In genomic region chr1:8364528-8365442, GRCh38 we compare ENCODE assay signal across 17 cellular contexts. TPM values are rescaled to one million over a fixed set of nuclear protein-coding genes. Genes with fewer than 3 reads are reported as not detected.
DNase-seq lines count a peak whose midpoint lies in the region; ATAC-seq, FAIRE-seq and TF ChIP-seq lines count a peak whose summit lies in the region.
"Had no signal": no experiment of that assay in that cellular context is flagged by ENCODE, and none has a peak within 500 bp of the region (broad histone marks: within the 10 kb centered on the region; RNA-seq: fewer than 3 reads in every experiment).

No MANE protein-coding gene starts in this region.

- intact Hi-C loops in breast epithelium (cut with DNase I; ENCODE audit: low total_unique reads) (no loop called here), mammary epithelial cell (cut with micrococcal nuclease) (no loop called here), left ventricle myocardium superior (cut with micrococcal nuclease) (no loop called here)
- intact Hi-C loops in activated CD4-positive, alpha-beta memory T cell treated with anti-CD3 and anti-CD28 coated beads for 36 hours (cut with micrococcal nuclease) = no loop called here

- ATAC-seq in left ventricle myocardium superior = peak; percentile 60
- ATAC-seq: activated CD8-positive, alpha-beta memory T cell treated with anti-CD3 and anti-CD28 coated beads, Interleukin-2, amount 10 ng/mL, durations not matched to agents 7 days and 5 days; stimulated activated effector memory CD8-positive, alpha-beta T cell treated with anti-CD3 and anti-CD28 coated beads, Interleukin-12 subunit alpha, Interleukin-12 subunit beta, amount 100 ng/mL, for 72 hours had no signal

- dilution Hi-C loops in mammary epithelial cell (cut with HindIII; ENCODE audit: low sequenced_read_pairs) = loop anchor here (5.0 kb wide), 1 partner anchor 42 kb away; no protein-coding TSS in a partner anchor

- WGBS in mammary epithelial cell (ENCODE audit: low coverage, missing lambda C conversion rate) = 85% methylated on average over 13 of the region's 29 CpGs
- WGBS in small intestine, 3 donors = 78 to 86% (median 79%) methylated on average over 28 to 29 of the region's 29 CpGs

- H3K36me3 Mint-ChIP-seq in activated CD4-positive, alpha-beta T cell treated with anti-CD3 and anti-CD28 coated beads, Interleukin-2, amount 10 ng/mL, durations not matched to agents 7 days and 5 days (ENCODE audit: low read depth) = peaks cover 14% of the 10 kb centered on the region
- H3K36me3 Mint-ChIP-seq in activated CD4-positive, alpha-beta memory T cell treated with anti-CD3 and anti-CD28 coated beads for 36 hours = peaks cover 11% of the 10 kb centered on the region
- H3K36me3 Mint-ChIP-seq in CD8-positive, alpha-beta memory T cell = peaks cover 0 to 69% (median 8%) of the 10 kb centered on the region in 3 donors

- DNase-seq in breast epithelium (ENCODE audit: low spot score in 2 of 2) (peak in 1 of 2 donors; percentile 52), mammary epithelial cell (no peak), left ventricle myocardium superior (peak; percentile 82), small intestine (no peak)
- DNase-seq in activated CD4-positive, alpha-beta T cell treated with anti-CD3 and anti-CD28 coated beads, Interleukin-2, amount 10 ng/mL, durations not matched to agents 7 days and 5 days = no peak
- DNase-seq in activated CD4-positive, alpha-beta memory T cell treated with anti-CD3 and anti-CD28 coated beads for 36 hours = no peak
- DNase-seq in CD8-positive, alpha-beta memory T cell = no peak
- DNase-seq: activated CD8-positive, alpha-beta memory T cell treated with anti-CD3 and anti-CD28 coated beads, Interleukin-2, amount 10 ng/mL, durations not matched to agents 7 days and 5 days; colonic mucosa; NCI-H187 treated with DMSO at 0.1 percent for 48 hours; NK-92 treated with Interleukin-12 subunit alpha and Interleukin-12 subunit beta, amount 100 ng/mL, for 24 hours; SJCRH30; stimulated activated CD4-positive, alpha-beta T cell treated with anti-CD3 and anti-CD28 coated beads, Interleukin-4, amount 100 ng/mL, for 24 hours had no signal

- in situ Hi-C loops in mammary epithelial cell (cut with MboI; ENCODE audit: low sequenced_read_pairs in 2 of 2) = no loop called here

- H3K4me3 Mint-ChIP-seq in activated CD4-positive, alpha-beta T cell treated with anti-CD3 and anti-CD28 coated beads, Interleukin-2, amount 10 ng/mL, durations not matched to agents 7 days and 5 days = no peak overlapping the region
- H3K4me3 Mint-ChIP-seq in activated CD4-positive, alpha-beta memory T cell treated with anti-CD3 and anti-CD28 coated beads for 36 hours = no peak overlapping the region
- H3K4me3 Mint-ChIP-seq in CD8-positive, alpha-beta memory T cell = no peak overlapping the region
- H3K4me3 Mint-ChIP-seq: activated CD8-positive, alpha-beta memory T cell treated with anti-CD3 and anti-CD28 coated beads, Interleukin-2, amount 10 ng/mL, durations not matched to agents 7 days and 5 days; stimulated activated effector memory CD8-positive, alpha-beta T cell treated with anti-CD3 and anti-CD28 coated beads, Interleukin-12 subunit alpha, Interleukin-12 subunit beta, amount 100 ng/mL, for 72 hours had no signal

- CTCF ChIA-PET in mammary epithelial cell (lab: Charles Lee; ENCODE audit: low non-redundant PET) = interaction anchor here (0.6 kb wide), 1 partner anchor 1548 kb away, joined by 4 read pairs; no protein-coding TSS in a partner anchor
- CTCF ChIA-PET in activated CD4-positive, alpha-beta T cell treated with anti-CD3 and anti-CD28 coated beads, Interleukin-2, amount 10 ng/mL, durations not matched to agents 7 days and 5 days (lab: Charles Lee) = interaction anchor here (0.9 kb wide), 1 partner anchor 27 kb away, joined by 3 read pairs; no protein-coding TSS in a partner anchor
- CTCF ChIA-PET in activated CD4-positive, alpha-beta memory T cell treated with anti-CD3 and anti-CD28 coated beads for 36 hours (lab: Charles Lee) = interaction anchor here (0.8 kb wide), 1 partner anchor 382 kb away, joined by 3 read pairs; no protein-coding TSS in a partner anchor
- CTCF ChIA-PET in CD8-positive, alpha-beta memory T cell (lab: Charles Lee) = interaction anchor here (0.9 to 1.9 kb wide), 2 partner anchors 10 to 12 kb away, joined by 3 to 4 read pairs; no protein-coding TSS in a partner anchor

- no peak overlapping the region for H2AFZ ChIP-seq in mammary epithelial cell (ENCODE audit: low read depth, low read length)

- no peak overlapping the region for H3K4me2 ChIP-seq in mammary epithelial cell (ENCODE audit: insufficient read depth, low read depth, low read length)

- H3K27ac Mint-ChIP-seq in activated CD4-positive, alpha-beta T cell treated with anti-CD3 and anti-CD28 coated beads, Interleukin-2, amount 10 ng/mL, durations not matched to agents 7 days and 5 days = no peak overlapping the region
- no peak overlapping the region for H3K27ac Mint-ChIP-seq in activated CD4-positive, alpha-beta memory T cell treated with anti-CD3 and anti-CD28 coated beads for 36 hours
- H3K27ac Mint-ChIP-seq in CD8-positive, alpha-beta memory T cell = peak overlapping the region in 2 of 8 donors; percentile 45 to 58
- H3K27ac Mint-ChIP-seq: activated CD8-positive, alpha-beta memory T cell treated with anti-CD3 and anti-CD28 coated beads, Interleukin-2, amount 10 ng/mL, durations not matched to agents 7 days and 5 days; stimulated activated effector memory CD8-positive, alpha-beta T cell treated with anti-CD3 and anti-CD28 coated beads, Interleukin-12 subunit alpha, Interleukin-12 subunit beta, amount 100 ng/mL, for 72 hours had no signal

- no peak for FAIRE-seq in small intestine (lab: Jason Lieb, UNC)
- FAIRE-seq: D721Med had no signal

- no peaks in the 10 kb centered on the region for H4K20me1 ChIP-seq in mammary epithelial cell (ENCODE audit: insufficient read depth, low read length)

- H3K4me1 ChIP-seq in breast epithelium (peaks cover 0 to 2% of the 10 kb centered on the region in 2 donors), mammary epithelial cell (ENCODE audit: insufficient read depth, low read length) (peaks cover 7% of the 10 kb centered on the region), rectal smooth muscle tissue (ENCODE audit: control insufficient read depth, insufficient read depth, low read length) (peaks cover 41% of the 10 kb centered on the region), small intestine (ENCODE audit: control insufficient read depth in 2 of 2, insufficient read depth in 1 of 2, low read depth in 1 of 2, low read length in 1 of 2) (peaks cover 2 to 10% of the 10 kb centered on the region in 2 donors)
- H3K4me1 ChIP-seq in CD8-positive, alpha-beta memory T cell (ENCODE audit: insufficient read depth, low read length) = no peaks in the 10 kb centered on the region
- H3K4me1 ChIP-seq: colonic mucosa, HAP-1, SJCRH30 had no signal

- no TSS peak for BruUV-seq in mammary epithelial cell (replicated peaks; lab: Mats Ljungman, UMichigan)

- H3K27me3 ChIP-seq in breast epithelium = no peaks in the 10 kb centered on the region
- H3K27me3 ChIP-seq in mammary epithelial cell (ENCODE audit: insufficient read depth, low read length) = no peaks in the 10 kb centered on the region
- H3K27me3 ChIP-seq in rectal smooth muscle tissue (ENCODE audit: control insufficient read depth, insufficient read depth, low read length) = no peaks in the 10 kb centered on the region
- H3K27me3 ChIP-seq in CD8-positive, alpha-beta memory T cell (ENCODE audit: insufficient read depth, low read length, poor library complexity, severe bottlenecking) = no peaks in the 10 kb centered on the region
- no peaks in the 10 kb centered on the region for H3K27me3 ChIP-seq in small intestine (ENCODE audit: control insufficient read depth in 2 of 2, insufficient read depth in 2 of 2, low read length in 2 of 2)
- H3K27me3 ChIP-seq: colonic mucosa, SJCRH30 had no signal

- H3K36me3 ChIP-seq in breast epithelium (no peaks in the 10 kb centered on the region), mammary epithelial cell (ENCODE audit: insufficient read depth, low read length) (peaks cover 4% of the 10 kb centered on the region), rectal smooth muscle tissue (ENCODE audit: control insufficient read depth, insufficient read depth, low read length) (peaks cover 39% of the 10 kb centered on the region), small intestine (ENCODE audit: control insufficient read depth in 2 of 2, insufficient read depth in 2 of 2, low read length in 2 of 2) (peaks cover 23 to 31% of the 10 kb centered on the region in 2 donors)
- H3K36me3 ChIP-seq in CD8-positive, alpha-beta memory T cell (ENCODE audit: insufficient read depth, low read length) = peaks cover 36% of the 10 kb centered on the region

- POLR2A ChIA-PET in activated CD4-positive, alpha-beta T cell treated with anti-CD3 and anti-CD28 coated beads, Interleukin-2, amount 10 ng/mL, durations not matched to agents 7 days and 5 days (lab: Charles Lee) = no interaction called here
- POLR2A ChIA-PET in activated CD4-positive, alpha-beta memory T cell treated with anti-CD3 and anti-CD28 coated beads for 36 hours (lab: Charles Lee) = no interaction called here
- POLR2A ChIA-PET in CD8-positive, alpha-beta memory T cell (lab: Charles Lee) = no interaction called here

- H3K4me1 Mint-ChIP-seq in activated CD4-positive, alpha-beta T cell treated with anti-CD3 and anti-CD28 coated beads, Interleukin-2, amount 10 ng/mL, durations not matched to agents 7 days and 5 days = peaks cover 4% of the 10 kb centered on the region
- H3K4me1 Mint-ChIP-seq in activated CD4-positive, alpha-beta memory T cell treated with anti-CD3 and anti-CD28 coated beads for 36 hours (ENCODE audit: low read depth) = peaks cover 16% of the 10 kb centered on the region
- peaks cover 20 to 22% (median 20%) of the 10 kb centered on the region in 3 donors for H3K4me1 Mint-ChIP-seq in CD8-positive, alpha-beta memory T cell

- peaks cover 16% of the 10 kb centered on the region for H3K79me2 ChIP-seq in mammary epithelial cell (ENCODE audit: insufficient read depth, low read length)

- H3K27ac ChIP-seq in breast epithelium (peak overlapping the region; percentile 29 to 39), mammary epithelial cell (ENCODE audit: insufficient read depth, low read depth, low read length) (no peak overlapping the region), rectal smooth muscle tissue (ENCODE audit: low read depth, low read length) (peak overlapping the region; percentile 78), small intestine (ENCODE audit: low read depth in 1 of 2, low read length in 1 of 2) (peak overlapping the region in 1 of 2 donors; percentile 62)
- H3K27ac ChIP-seq in CD8-positive, alpha-beta memory T cell (ENCODE audit: low read depth, low read length) = no peak overlapping the region
- H3K27ac ChIP-seq: colonic mucosa, SJCRH30 had no signal

- no peaks in the 10 kb centered on the region for H3K9me3 Mint-ChIP-seq in activated CD4-positive, alpha-beta T cell treated with anti-CD3 and anti-CD28 coated beads, Interleukin-2, amount 10 ng/mL, durations not matched to agents 7 days and 5 days
- no peaks in the 10 kb centered on the region for H3K9me3 Mint-ChIP-seq in activated CD4-positive, alpha-beta memory T cell treated with anti-CD3 and anti-CD28 coated beads for 36 hours
- H3K9me3 Mint-ChIP-seq in CD8-positive, alpha-beta memory T cell = no peaks in the 10 kb centered on the region
- H3K9me3 Mint-ChIP-seq: stimulated activated effector memory CD8-positive, alpha-beta T cell treated with anti-CD3 and anti-CD28 coated beads, Interleukin-12 subunit alpha, Interleukin-12 subunit beta, amount 100 ng/mL, for 72 hours had no signal

- H3K9ac ChIP-seq in mammary epithelial cell (ENCODE audit: insufficient read depth, low read length) (no peak overlapping the region), rectal smooth muscle tissue (ENCODE audit: low read length) (no peak overlapping the region)

- H3K27me3 Mint-ChIP-seq in activated CD4-positive, alpha-beta T cell treated with anti-CD3 and anti-CD28 coated beads, Interleukin-2, amount 10 ng/mL, durations not matched to agents 7 days and 5 days = no peaks in the 10 kb centered on the region
- H3K27me3 Mint-ChIP-seq in activated CD4-positive, alpha-beta memory T cell treated with anti-CD3 and anti-CD28 coated beads for 36 hours = no peaks in the 10 kb centered on the region
- peaks cover 0 to 2% of the 10 kb centered on the region in 2 donors for H3K27me3 Mint-ChIP-seq in CD8-positive, alpha-beta memory T cell
- H3K27me3 Mint-ChIP-seq: activated CD8-positive, alpha-beta memory T cell treated with anti-CD3 and anti-CD28 coated beads, Interleukin-2, amount 10 ng/mL, durations not matched to agents 7 days and 5 days had no signal

- H3K9me3 ChIP-seq in breast epithelium (no peaks in the 10 kb centered on the region), mammary epithelial cell (replicated peaks; ENCODE audit: insufficient read depth, low read length) (no peaks in the 10 kb centered on the region), small intestine (ENCODE audit: control insufficient read depth, low read depth) (no peaks in the 10 kb centered on the region)
- no peaks in the 10 kb centered on the region for H3K9me3 ChIP-seq in CD8-positive, alpha-beta memory T cell (ENCODE audit: low read length)
- H3K9me3 ChIP-seq: colonic mucosa, HAP-1, SJCRH30 had no signal

- TF ChIP-seq CTCF in breast epithelium (IDR thresholded peaks at IDR 0.05) (no peak), mammary epithelial cell (conservative IDR thresholded peaks at IDR 0.05 in 1 of 2, IDR thresholded peaks at IDR 0.05 in 1 of 2; ENCODE audit: extremely low read depth in 1 of 2, insufficient read depth in 1 of 2, low read depth in 1 of 2, low read length in 2 of 2) (no peak)

- no peak for TF ChIP-seq POLR2A in breast epithelium (IDR thresholded peaks at IDR 0.05)

- H3K4me3 ChIP-seq in breast epithelium (no peak overlapping the region), mammary epithelial cell (replicated peaks in 1 of 3; ENCODE audit: insufficient read depth in 1 of 3, low read depth in 2 of 3, low read length in 3 of 3) (no peak overlapping the region), rectal smooth muscle tissue (ENCODE audit: low read length) (no peak overlapping the region), small intestine (ENCODE audit: low read depth in 1 of 2, low read length in 2 of 2) (no peak overlapping the region)
- H3K4me3 ChIP-seq in CD8-positive, alpha-beta memory T cell (ENCODE audit: low read length) = no peak overlapping the region
- H3K4me3 ChIP-seq: colonic mucosa, HAP-1, SJCRH30 had no signal

RNA-seq across cellular contexts. Expression of gene SLC45A1, which starts 46.9 kb away (rescaled TPM):
- total RNA-seq in breast epithelium (1 to 10 TPM in 2 of 3 donors, under 1 TPM in 1; 0.73 to 3.6 (median 1.9) TPM), mammary epithelial cell (under 1 TPM; 0.50 to 0.54 TPM), left ventricle myocardium superior (2.0 TPM)
- polyA plus RNA-seq in mammary epithelial cell (0.28 TPM), small intestine (1 to 10 TPM in 1 of 3 donors, not detected in 2; 2.4 TPM)
- not detected for polyA minus RNA-seq in mammary epithelial cell
- under 1 TPM; 0.32 to 0.44 TPM for total RNA-seq in activated CD4-positive, alpha-beta T cell treated with anti-CD3 and anti-CD28 coated beads, Interleukin-2, amount 10 ng/mL, durations not matched to agents 7 days and 5 days
- under 1 TPM; 0.77 to 0.95 TPM for total RNA-seq in activated CD4-positive, alpha-beta memory T cell treated with anti-CD3 and anti-CD28 coated beads for 36 hours
- total RNA-seq in CD8-positive, alpha-beta memory T cell = under 1 TPM; 0.31 to 0.58 TPM
- polyA plus RNA-seq in CD8-positive, alpha-beta memory T cell = 0.70 TPM

Comparison
In these comparisons a context has a peak if more than half of its experiments do, and no peak if none do; other contexts are left out.
1. H3K27ac ChIP-seq: peak in breast epithelium (2 of 2) and rectal smooth muscle tissue (single experiment); none in mammary epithelial cell (single experiment) and CD8-positive, alpha-beta memory T cell (single experiment).